In genomic region chr4:185721949-185722316, GRCh38 we compare ENCODE assay signal across 13 cellular contexts.
DNase-seq lines count a peak whose midpoint lies in the region; ATAC-seq and TF ChIP-seq lines count a peak whose summit lies in the region.
"Had no signal": no experiment of that assay in that cellular context is flagged by ENCODE, and none has a peak within 500 bp of the region (broad histone marks: within the 10 kb centered on the region; RNA-seq: fewer than 3 reads in every experiment).

No MANE protein-coding gene starts in this region.

- H4K91ac ChIP-seq in neuronal stem cell (ENCODE audit: low read depth, low read length, poor library complexity): no peak overlapping the region

- H2BK120ac ChIP-seq in neuronal stem cell (ENCODE audit: low read depth, low read length): no peak overlapping the region

- H3K4ac ChIP-seq in neuronal stem cell (ENCODE audit: low read length): no peak overlapping the region

- WGBS in neuronal stem cell (ENCODE audit: extremely low coverage in 2 of 2, insufficient read length in 2 of 2, insufficient replicate concordance in 1 of 2), 2 donors: no CpG with 5 or more reads among the region's 3 CpGs

- no peak overlapping the region for H3K14ac ChIP-seq in neuronal stem cell (ENCODE audit: low read length)

- no peak for ATAC-seq in GM18868 (IDR thresholded peaks at IDR 0.05; ENCODE audit: unreplicated experiment)
- ATAC-seq: psoas muscle had no signal

- H3K27me3 ChIP-seq in adipocyte (replicated peaks; ENCODE audit: control insufficient read depth, insufficient read depth, low read length) (no peaks in the 10 kb centered on the region), neuronal stem cell (ENCODE audit: control insufficient read depth in 3 of 3, insufficient read depth in 3 of 3, low read depth in 1 of 3, low read length in 3 of 3) (no peaks in the 10 kb centered on the region), SJCRH30 (no peaks in the 10 kb centered on the region)

- H2BK12ac ChIP-seq in neuronal stem cell (ENCODE audit: low read length): no peak overlapping the region

- H3K9me3 ChIP-seq in adipocyte (ENCODE audit: control insufficient read depth, low read length) (no peaks in the 10 kb centered on the region), neuronal stem cell (replicated peaks in 1 of 2; ENCODE audit: control insufficient read depth in 2 of 2, insufficient read depth in 1 of 2, low read depth in 1 of 2, low read length in 2 of 2) (no peaks in the 10 kb centered on the region), SJCRH30 (replicated peaks) (no peaks in the 10 kb centered on the region)
- H3K9me3 ChIP-seq: psoas muscle had no signal

- H4K8ac ChIP-seq in neuronal stem cell (ENCODE audit: low read depth, low read length): no peak overlapping the region

- H3K4me1 ChIP-seq in adipocyte (ENCODE audit: control insufficient read depth, insufficient read depth, low read length) (peaks cover 17% of the 10 kb centered on the region), neuronal stem cell (ENCODE audit: control insufficient read depth in 2 of 2, insufficient read depth in 1 of 2, low read depth in 1 of 2, low read length in 2 of 2) (peaks cover 9 to 14% of the 10 kb centered on the region in 2 donors), SJCRH30 (no peaks in the 10 kb centered on the region)
- H3K4me1 ChIP-seq: psoas muscle had no signal

- H3K9ac ChIP-seq in adipocyte (ENCODE audit: low read length) (no peak overlapping the region), neuronal stem cell (ENCODE audit: low read depth, low read length, poor library complexity) (no peak overlapping the region)

- no peak overlapping the region for H3K18ac ChIP-seq in neuronal stem cell (ENCODE audit: low read length)

- H2BK15ac ChIP-seq in neuronal stem cell (ENCODE audit: low read length): no peak overlapping the region

- TF ChIP-seq CTCF in fibroblast of the aortic adventitia (IDR thresholded peaks at IDR 0.05; ENCODE audit: insufficient read depth, low read length): no peak

- H3K4me3 ChIP-seq in adipocyte (ENCODE audit: low read length) (peak overlapping the region; percentile 49), fibroblast of the aortic adventitia (ENCODE audit: low read depth, low read length) (no peak overlapping the region), neuronal stem cell (ENCODE audit: low read length in 2 of 2) (no peak overlapping the region), SJCRH30 (no peak overlapping the region)
- H3K4me3 ChIP-seq: psoas muscle had no signal

- no peak overlapping the region for H2BK5ac ChIP-seq in neuronal stem cell (ENCODE audit: low read length)

- no peak overlapping the region for H3K27ac ChIP-seq in neuronal stem cell (replicated peaks; ENCODE audit: low read length)
- no peak overlapping the region for H3K27ac ChIP-seq in SJCRH30
- H3K27ac ChIP-seq: psoas muscle had no signal

- no peaks in the 10 kb centered on the region for H3K79me1 ChIP-seq in neuronal stem cell (ENCODE audit: low read depth, low read length)

- no peak overlapping the region for H2AFZ ChIP-seq in neuronal stem cell (ENCODE audit: low read length)

- no peak overlapping the region for H3K23ac ChIP-seq in neuronal stem cell (ENCODE audit: low read depth, low read length, poor library complexity)

- H3K36me3 ChIP-seq in adipocyte (ENCODE audit: control insufficient read depth, insufficient read depth, low read length, severe bottlenecking): no peaks in the 10 kb centered on the region
- peaks cover 0 to 4% of the 10 kb centered on the region in 2 donors for H3K36me3 ChIP-seq in neuronal stem cell (replicated peaks in 1 of 2; ENCODE audit: control insufficient read depth in 2 of 2, insufficient read depth in 2 of 2, low read length in 2 of 2)
- no peaks in the 10 kb centered on the region for H3K36me3 ChIP-seq in SJCRH30

- DNase-seq in DMS53 treated with DMSO at 0.1 percent for 48 hours (lab: John Stamatoyannopoulos, UW; ENCODE audit: unreplicated experiment): peak; percentile 55
- DNase-seq in adipocyte (ENCODE audit: low read depth): peak; percentile 77
- peak; percentile 59 for DNase-seq in fibroblast of the aortic adventitia (ENCODE audit: low read depth)
- peak; percentile 40 for DNase-seq in renal cortical epithelial cell (ENCODE audit: low read depth)
- DNase-seq in stimulated activated CD4-positive, alpha-beta T cell treated with anti-CD3 and anti-CD28 coated beads, Interleukin-15, amount 100 ng/mL, for 24 hours: no peak
- no peak for DNase-seq in neuronal stem cell (ENCODE audit: low spot score)
- no peak for DNase-seq in SJCRH30
- DNase-seq: activated CD4-positive, alpha-beta T cell treated with anti-CD3 and anti-CD28 coated beads, Interleukin-2, amount 10 ng/mL, durations not matched to agents 7 days and 5 days; C1 segment of cervical spinal cord; NCI-H524; psoas muscle; stimulated activated naive CD4-positive, alpha-beta T cell treated with Interleukin-2 at 50 U/mL for 16 hours had no signal

- no peak overlapping the region for H2AK5ac ChIP-seq in neuronal stem cell (ENCODE audit: low read depth, low read length)

- H3K4me2 ChIP-seq in neuronal stem cell (ENCODE audit: insufficient read depth, low read length, poor library complexity, severe bottlenecking): no peak overlapping the region

Comparison
In these comparisons a context has a peak if more than half of its experiments do, and no peak if none do; other contexts are left out.
1. DNase-seq: peak in DMS53 treated with DMSO at 0.1 percent for 48 hours (single experiment), adipocyte (single experiment), fibroblast of the aortic adventitia (single experiment) and renal cortical epithelial cell (single experiment); none in stimulated activated CD4-positive, alpha-beta T cell treated with anti-CD3 and anti-CD28 coated beads, Interleukin-15, amount 100 ng/mL, for 24 hours (single experiment), neuronal stem cell (single experiment) and SJCRH30 (0 of 2).